Comparison of ENCODE assay signal across 10 cellular contexts in the genomic region with DNA sequence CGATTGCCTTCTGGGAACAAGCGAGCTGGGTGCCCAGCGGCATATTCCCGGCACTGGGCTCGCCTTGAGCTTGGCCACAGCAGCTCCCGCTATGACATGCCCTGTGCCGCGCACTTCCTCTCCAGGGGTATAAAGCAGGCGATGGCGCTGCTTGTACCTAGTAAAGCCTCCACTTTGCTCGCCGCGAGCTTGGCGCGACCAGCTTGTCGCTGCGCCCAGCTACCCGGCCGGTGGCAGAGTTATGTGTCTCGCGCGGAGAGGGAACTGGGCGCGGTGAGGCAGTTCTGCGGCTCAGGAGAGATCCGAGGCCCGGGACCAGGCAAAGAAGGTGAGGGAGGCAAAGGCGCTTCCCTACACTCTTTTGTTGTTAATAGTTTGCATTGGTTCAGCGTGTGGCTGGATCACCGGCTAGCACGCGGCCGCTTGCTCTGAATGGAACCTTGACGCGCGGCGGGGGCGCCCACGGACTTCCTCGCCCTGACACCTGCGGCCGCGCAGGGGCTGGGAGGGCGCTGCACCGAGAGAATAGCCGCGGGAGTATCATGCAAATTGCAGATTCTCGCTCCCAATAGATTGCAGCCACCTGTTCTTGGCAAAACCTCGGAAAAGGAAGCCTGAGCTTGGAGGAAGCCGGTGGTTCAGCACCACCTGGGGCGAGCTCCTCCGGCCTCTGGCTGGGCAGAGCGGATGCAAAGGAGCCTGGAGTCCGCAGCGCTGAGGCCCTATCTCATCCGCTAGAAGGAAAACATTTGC. TPM values are rescaled to one million over a fixed set of nuclear protein-coding genes. Genes with fewer than 3 reads are reported as not detected.
A peak's percentile ranks its signal among the peaks of the same experiment; 100 is the strongest.
DNase-seq lines count a peak whose midpoint lies in the region; ATAC-seq, FAIRE-seq and TF ChIP-seq lines count a peak whose summit lies in the region.
"Had no signal": no experiment of that assay in that cellular context is flagged by ENCODE, and none has a peak within 500 bp of the region (broad histone marks: within the 10 kb centered on the region; RNA-seq: fewer than 3 reads in every experiment).

No MANE protein-coding gene starts in this region.

- H3K56ac ChIP-seq in IMR-90 (ENCODE audit: extremely low read depth, insufficient read depth, low read length) = no peak overlapping the region

- H3K27me3 Mint-ChIP-seq in CD4-positive, alpha-beta T cell = peaks cover 41% of the 10 kb centered on the region
- H3K27me3 Mint-ChIP-seq in astrocyte (ENCODE audit: low read depth, unreplicated experiment) = peaks cover 52% of the 10 kb centered on the region

- no peak overlapping the region for H2BK20ac ChIP-seq in IMR-90 (ENCODE audit: low read depth, low read length)

- WGBS in IMR-90 (ENCODE audit: extremely low coverage in 2 of 2, insufficient read length in 1 of 2), 2 experiments = 6% methylated on average over 17 of the region's 56 CpGs; no CpG with 5 or more reads in 1 of the 2 experiments

- BruUV-seq in IMR-90 (replicated peaks; lab: Mats Ljungman, UMichigan) = no TSS peak

- peak overlapping the region; percentile 89 for H3K4me3 Mint-ChIP-seq in CD4-positive, alpha-beta T cell
- H3K4me3 Mint-ChIP-seq in astrocyte (ENCODE audit: unreplicated experiment) = peak overlapping the region; percentile 40

- intact Hi-C loops in CD4-positive, alpha-beta T cell (cut with DNase I, micrococcal nuclease) = loop anchor here (5.0 to 10.0 kb wide), 8 partner anchors 144 to 1766 kb away; a partner anchor contains a TSS
- intact Hi-C loops in IMR-90 (cut with micrococcal nuclease) = loop anchor here (10.0 kb wide), 2 partner anchors 296 to 1264 kb away; a partner anchor contains a TSS

- in situ Hi-C loops in IMR-90 (cut with MboI; ENCODE audit: low sequenced_read_pairs) = loop anchor here (25.0 kb wide), 2 partner anchors 289 to 1014 kb away; no protein-coding TSS in a partner anchor

- peaks cover 0 to 7% of the 10 kb centered on the region in 2 experiments; a peak in 1 of 4 replicates for H3K79me1 ChIP-seq in IMR-90 (ENCODE audit: low read depth in 1 of 2, low read length in 2 of 2)

- H3K27me3 ChIP-seq in CD4-positive, alpha-beta T cell (ENCODE audit: control insufficient read depth, insufficient read depth, low read length) = peaks cover 53% of the 10 kb centered on the region
- H3K27me3 ChIP-seq in IMR-90 (ENCODE audit: control insufficient read depth, insufficient read depth, low read length) (peaks cover 59% of the 10 kb centered on the region), astrocyte (ENCODE audit: insufficient read depth, low read length) (peaks cover 69% of the 10 kb centered on the region), muscle layer of duodenum (ENCODE audit: low read depth, low read length) (peaks cover 57% of the 10 kb centered on the region)

- POLR2A ChIA-PET in CD4-positive, alpha-beta T cell (lab: Charles Lee) = interaction anchor here (1.2 to 3.4 kb wide), 4 partner anchors 12 to 143 kb away, joined by 3 to 32 read pairs (median 24); a partner anchor contains a TSS
- POLR2A ChIA-PET in IMR-90 (lab: Charles Lee; ENCODE audit: unreplicated experiment) = no interaction called here

- no peaks in the 10 kb centered on the region; the same call in 1 of the 2 replicates for H3K9me1 ChIP-seq in IMR-90 (ENCODE audit: insufficient read depth, low read length)

- H3K23ac ChIP-seq in IMR-90 (ENCODE audit: low read depth, low read length) = no peak overlapping the region

- dilution Hi-C loops in IMR-90 (cut with HindIII; ENCODE audit: low sequenced_read_pairs, unreplicated experiment) = no loop called here

- no peak overlapping the region for H2BK5ac ChIP-seq in IMR-90 (ENCODE audit: low read depth, low read length, poor library complexity, severe bottlenecking)

- TF ChIP-seq POLR2A in IMR-90 (IDR thresholded peaks at IDR 0.05; ENCODE audit: low read depth, low read length) = no peak

- H3K9ac ChIP-seq in IMR-90 (ENCODE audit: low read depth, low read length) = no peak overlapping the region
- no peak overlapping the region for H3K9ac ChIP-seq in astrocyte (ENCODE audit: low read length)

- no peak overlapping the region for H4K8ac ChIP-seq in IMR-90 (ENCODE audit: low read depth in 2 of 2, low read length in 2 of 2)

- no peak overlapping the region for H4K91ac ChIP-seq in IMR-90 (ENCODE audit: insufficient read depth, low read depth, low read length)

- ATAC-seq in CD4-positive, alpha-beta T cell (ENCODE audit: poor library complexity) = no peak
- no peak for ATAC-seq in IMR-90 (ENCODE audit: low read depth)
- ATAC-seq in HG03442 (IDR thresholded peaks at IDR 0.05; ENCODE audit: unreplicated experiment) = no peak
- no peak for ATAC-seq in HG02623 (IDR thresholded peaks at IDR 0.05; ENCODE audit: unreplicated experiment)
- ATAC-seq in GM18909 (IDR thresholded peaks at IDR 0.05; ENCODE audit: poor library complexity, unreplicated experiment) = no peak

- no peak for FAIRE-seq in astrocyte (lab: Jason Lieb, UNC)
- FAIRE-seq: GM18507 had no signal

- H3K4me3 ChIP-seq in IMR-90 (ENCODE audit: insufficient read depth, low read depth, low read length) (no peak overlapping the region), astrocyte (ENCODE audit: insufficient read depth, low read depth, low read length) (no peak overlapping the region), muscle layer of duodenum (ENCODE audit: low read depth in 1 of 2, low read length in 2 of 2) (peak overlapping the region; percentile 16 to 42)

- H3K4me1 ChIP-seq in IMR-90 (ENCODE audit: control insufficient read depth, insufficient read depth, low read length) (peaks cover 1% of the 10 kb centered on the region), astrocyte (ENCODE audit: insufficient read depth, low read length) (peaks cover 14% of the 10 kb centered on the region), muscle layer of duodenum (ENCODE audit: control insufficient read depth in 1 of 2, insufficient read depth in 2 of 2, low read length in 2 of 2) (peaks cover 14 to 64% of the 10 kb centered on the region in 2 donors)

- peaks cover 65% of the 10 kb centered on the region for H3K4me1 Mint-ChIP-seq in CD4-positive, alpha-beta T cell (ENCODE audit: low read depth)
- H3K4me1 Mint-ChIP-seq in astrocyte (ENCODE audit: low read depth, unreplicated experiment) = peaks cover 4% of the 10 kb centered on the region

- H2BK15ac ChIP-seq in IMR-90 (ENCODE audit: low read depth, low read length) = no peak overlapping the region

- no peak overlapping the region for H2BK120ac ChIP-seq in IMR-90 (ENCODE audit: low read depth, low read length)

- no peaks in the 10 kb centered on the region for H3K36me3 ChIP-seq in IMR-90 (ENCODE audit: control insufficient read depth, insufficient read depth, low read length)
- H3K36me3 ChIP-seq in astrocyte (ENCODE audit: insufficient read depth, low read length) = peaks cover 1% of the 10 kb centered on the region
- H3K36me3 ChIP-seq in muscle layer of duodenum (ENCODE audit: control insufficient read depth in 1 of 2, insufficient read depth in 2 of 2, low read length in 2 of 2) = peaks cover 0 to 4% of the 10 kb centered on the region in 2 donors

- no peak overlapping the region for H3K4ac ChIP-seq in IMR-90 (ENCODE audit: low read depth, low read length)

- H3K4me2 ChIP-seq in IMR-90 (ENCODE audit: low read depth, low read length) = peak overlapping the region; percentile 42; the same call in 1 of the 2 replicates
- peak overlapping the region; percentile 53 for H3K4me2 ChIP-seq in astrocyte (ENCODE audit: low read length)

- H4K5ac ChIP-seq in IMR-90 (ENCODE audit: low read depth, low read length) = no peak overlapping the region

- H4K20me1 ChIP-seq in IMR-90 (ENCODE audit: insufficient read depth, low read length) (peaks cover 10% of the 10 kb centered on the region), astrocyte (ENCODE audit: insufficient read depth, low read length) (peaks cover 21% of the 10 kb centered on the region)

- peaks cover 19% of the 10 kb centered on the region for H3K79me2 ChIP-seq in astrocyte (ENCODE audit: insufficient read depth, low read length)

- H2AK5ac ChIP-seq in IMR-90 (ENCODE audit: low read depth, low read length) = no peak overlapping the region

- no peak overlapping the region for H3K18ac ChIP-seq in IMR-90 (ENCODE audit: low read depth, low read length)

- no peak for TF ChIP-seq CTCF in CD4-positive, alpha-beta T cell (IDR thresholded peaks at IDR 0.05)
- TF ChIP-seq CTCF in IMR-90 (conservative IDR thresholded peaks at IDR 0.05; ENCODE audit: low read depth, low read length) (no peak), astrocyte (IDR thresholded peaks at IDR 0.05; ENCODE audit: insufficient read depth, low read depth, low read length) (no peak)

- CTCF ChIA-PET in CD4-positive, alpha-beta T cell (lab: Charles Lee) = interaction anchor here (0.7 to 1.9 kb wide), 3 partner anchors 10 to 76 kb away, joined by 3 to 4 read pairs (median 4); no protein-coding TSS in a partner anchor
- CTCF ChIA-PET in IMR-90 (lab: Yijun Ruan, JAX) = no interaction called here

- H3K27ac ChIP-seq in CD4-positive, alpha-beta T cell (ENCODE audit: low read depth, low read length) = no peak overlapping the region
- no peak overlapping the region for H3K27ac ChIP-seq in IMR-90 (ENCODE audit: insufficient read depth, low read length)
- no peak overlapping the region for H3K27ac ChIP-seq in astrocyte (ENCODE audit: low read depth, low read length)
- no peak overlapping the region for H3K27ac ChIP-seq in muscle layer of duodenum (ENCODE audit: low read length)

- DNase-seq in CD4-positive, alpha-beta T cell = peak in 1 of 10 experiments; percentile 21
- DNase-seq in IMR-90 = peak; percentile 9
- DNase-seq in astrocyte (ENCODE audit: low read depth) = no peak
- DNase-seq in NCI-H524 (lab: John Stamatoyannopoulos, UW) = no peak
- DNase-seq: NCI-H187 treated with DMSO at 0.1 percent for 48 hours had no signal

- H3K27ac Mint-ChIP-seq in CD4-positive, alpha-beta T cell = peak overlapping the region; percentile 12
- no peak overlapping the region for H3K27ac Mint-ChIP-seq in astrocyte (ENCODE audit: unreplicated experiment)

- H2AK9ac ChIP-seq in IMR-90 (replicated peaks; ENCODE audit: low read depth, low read length, poor library complexity) = no peak overlapping the region

- no peaks in the 10 kb centered on the region for H3K9me3 ChIP-seq in CD4-positive, alpha-beta T cell (ENCODE audit: control insufficient read depth, low read length)
- H3K9me3 ChIP-seq in IMR-90 (ENCODE audit: control insufficient read depth, insufficient read depth, low read length) (peaks cover 3% of the 10 kb centered on the region; the same call in 1 of the 2 replicates), astrocyte (ENCODE audit: insufficient read depth, low read depth, low read length) (no peaks in the 10 kb centered on the region), muscle layer of duodenum (ENCODE audit: control insufficient read depth in 1 of 2, low read length in 2 of 2) (no peaks in the 10 kb centered on the region)

- no peak overlapping the region for H3K14ac ChIP-seq in IMR-90 (replicated peaks; ENCODE audit: low read depth, low read length)

- H2AFZ ChIP-seq in IMR-90 (replicated peaks; ENCODE audit: low read length, poor library complexity) (peak overlapping the region; percentile 78), astrocyte (ENCODE audit: low read depth, low read length) (peak overlapping the region; percentile 14)

- TF ChIP-seq RAD21 in IMR-90 (IDR thresholded peaks at IDR 0.05; ENCODE audit: low read length) = no peak

- H3K36me3 Mint-ChIP-seq in CD4-positive, alpha-beta T cell (ENCODE audit: low read depth) = peaks cover 21% of the 10 kb centered on the region
- H3K36me3 Mint-ChIP-seq in astrocyte (ENCODE audit: low read depth, unreplicated experiment) = peaks cover 6% of the 10 kb centered on the region

- H3K9me3 Mint-ChIP-seq in CD4-positive, alpha-beta T cell = no peaks in the 10 kb centered on the region
- H3K9me3 Mint-ChIP-seq in astrocyte (ENCODE audit: unreplicated experiment) = peaks cover 10% of the 10 kb centered on the region

RNA-seq across cellular contexts. Expression of a gene that starts 3.0 kb away (rescaled TPM):
- 100 to 1,000 TPM; 167 to 178 TPM for total RNA-seq in CD4-positive, alpha-beta T cell
- total RNA-seq in IMR-90 (2012; rRNA removed) = 346 and 384 TPM in 2 replicates
- polyA plus RNA-seq in IMR-90 (2012; rRNA removed) = 214 and 215 TPM in 2 replicates
- polyA plus RNA-seq in IMR-90 (2012; cell fraction: cytosol; rRNA removed) = 202 and 203 TPM in 2 replicates
- polyA plus RNA-seq in IMR-90 (2012; cell fraction: nucleus; rRNA removed; ENCODE audit: low replicate concordance) = 205 and 239 TPM in 2 replicates
- total RNA-seq in astrocyte = 79.7 and 81.7 TPM in 2 replicates

RNA-seq across cellular contexts. Expression of a gene that starts 3.2 kb away (rescaled TPM):
- total RNA-seq in CD4-positive, alpha-beta T cell = not detected
- total RNA-seq in IMR-90 (2012; rRNA removed) (not detected in 2 replicates), astrocyte (not detected in 2 replicates)
- polyA plus RNA-seq in IMR-90 (2012; rRNA removed) = not detected in 2 replicates
- not detected in 2 replicates for polyA plus RNA-seq in IMR-90 (2012; cell fraction: cytosol; rRNA removed)
- not detected in 2 replicates for polyA plus RNA-seq in IMR-90 (2012; cell fraction: nucleus; rRNA removed; ENCODE audit: low replicate concordance)

RNA-seq across cellular contexts. Expression of a gene that starts 15.4 kb away (rescaled TPM):
- total RNA-seq in CD4-positive, alpha-beta T cell = under 1 TPM in 1 of 2 experiments, not detected in 1; 0.34 TPM
- not detected in 2 replicates for total RNA-seq in IMR-90 (2012; rRNA removed)
- not detected in 2 replicates for polyA plus RNA-seq in IMR-90 (2012; rRNA removed)
- not detected in 2 replicates for polyA plus RNA-seq in IMR-90 (2012; cell fraction: cytosol; rRNA removed)
- polyA plus RNA-seq in IMR-90 (2012; cell fraction: nucleus; rRNA removed; ENCODE audit: low replicate concordance) = not detected in 2 replicates
- total RNA-seq in astrocyte = not detected in 2 replicates

Comparison
In these comparisons a context has a peak if more than half of its experiments do, and no peak if none do; other contexts are left out.
1. H3K4me3 ChIP-seq: peak in muscle layer of duodenum (2 of 2); none in IMR-90 (single experiment) and astrocyte (single experiment).